Comparison of ENCODE assay signal across 8 cellular contexts in the genomic region with DNA sequence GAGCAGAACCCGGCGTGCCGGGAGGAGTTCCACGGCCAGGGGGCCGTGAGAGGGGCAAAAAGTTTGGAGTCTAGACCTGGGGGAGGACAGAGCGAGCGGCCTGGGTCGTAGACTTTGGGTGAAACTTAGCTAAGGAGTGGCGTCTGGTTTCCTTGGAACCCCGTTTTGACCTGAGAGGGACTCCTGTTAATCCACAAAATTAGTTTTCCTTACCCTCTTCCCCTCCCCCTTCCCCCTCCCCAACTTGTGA. TPM values are rescaled to one million over a fixed set of nuclear protein-coding genes. Genes with fewer than 3 reads are reported as not detected.
DNase-seq lines count a peak whose midpoint lies in the region; ATAC-seq and TF ChIP-seq lines count a peak whose summit lies in the region.

No MANE protein-coding gene starts in this region.

- CTCF ChIA-PET in AG04449 (lab: Yijun Ruan, JAX) = interaction anchor here (0.8 to 5.8 kb wide), 19 partner anchors 9 to 302 kb away, joined by 3 to 103 read pairs (median 5); no protein-coding TSS in a partner anchor

- WGBS in lower leg skin, 2 donors = 1 to 2% methylated on average over 10 of the region's 10 CpGs
- WGBS in upper lobe of left lung, 2 donors = 0% methylated on average over 9 to 10 of the region's 10 CpGs

- H3K36me3 ChIP-seq in ascending aorta = peaks cover 0 to 3% of the 10 kb centered on the region in 2 donors
- H3K36me3 ChIP-seq in upper lobe of left lung = peaks cover 0 to 6% (median 0%) of the 10 kb centered on the region in 4 donors

- POLR2A ChIA-PET in AG04449 (lab: Yijun Ruan, JAX) = interaction anchor here (0.7 to 0.8 kb wide), 2 partner anchors 16 to 168 kb away, joined by 3 to 4 read pairs; no protein-coding TSS in a partner anchor

- H3K27me3 ChIP-seq in ascending aorta (no peaks in the 10 kb centered on the region), upper lobe of left lung (no peaks in the 10 kb centered on the region)

- H3K9me3 ChIP-seq in ascending aorta = no peaks in the 10 kb centered on the region
- H3K9me3 ChIP-seq in upper lobe of left lung = no peaks in the 10 kb centered on the region

- peak overlapping the region; percentile 97 for H3K4me3 ChIP-seq in AG04449 (ENCODE audit: low read depth, low read length)
- peak overlapping the region; percentile 86 to 100 for H3K4me3 ChIP-seq in ascending aorta
- peak overlapping the region; percentile 94 for H3K4me3 ChIP-seq in lower leg skin (ENCODE audit: low read depth, poor library complexity, severe bottlenecking)
- H3K4me3 ChIP-seq in upper lobe of left lung = peak overlapping the region; percentile 63 to 99 (median 90)

- intact Hi-C loops in ascending aorta (cut with DNase I) = loop anchor here (1.0 kb wide), 2 partner anchors 51 to 204 kb away; no protein-coding TSS in a partner anchor
- intact Hi-C loops in lower leg skin (cut with DNase I; ENCODE audit: low total_unique reads) = no loop called here

- H3K27ac ChIP-seq in ascending aorta (peak overlapping the region; percentile 90 to 98), upper lobe of left lung (peak overlapping the region; percentile 91 to 99 (median 96))

- peak; percentile 6 for ATAC-seq in HG02623 (IDR thresholded peaks at IDR 0.05; ENCODE audit: unreplicated experiment)
- peak in 1 of 2 donors; percentile 30 for ATAC-seq in upper lobe of left lung (ENCODE audit: low FRiP score in 2 of 2)
- ATAC-seq in HG03045 (IDR thresholded peaks at IDR 0.05; ENCODE audit: unreplicated experiment) = no peak

- DNase-seq in AG04449 (ENCODE audit: low read depth, low spot score) (no peak), ascending aorta (ENCODE audit: low spot score in 2 of 2) (no peak), lower leg skin (ENCODE audit: low spot score in 2 of 2) (no peak), upper lobe of left lung (no peak), NCI-H345 treated with DMSO at 0.1 percent for 48 hours (lab: John Stamatoyannopoulos, UW; ENCODE audit: unreplicated experiment) (no peak)
- DNase-seq in activated CD8-positive, alpha-beta memory T cell treated with anti-CD3 and anti-CD28 coated beads for 24 hours = no peak

- TF ChIP-seq CTCF in AG04449 (IDR thresholded peaks at IDR 0.05; ENCODE audit: insufficient read depth, low read length, missing control alignments) = no peak
- no peak for TF ChIP-seq CTCF in ascending aorta (IDR thresholded peaks at IDR 0.05)
- TF ChIP-seq CTCF in lower leg skin (IDR thresholded peaks at IDR 0.05) = no peak
- TF ChIP-seq CTCF in upper lobe of left lung (IDR thresholded peaks at IDR 0.05) = no peak

- TF ChIP-seq POLR2A in lower leg skin (IDR thresholded peaks at IDR 0.05) (no peak), upper lobe of left lung (IDR thresholded peaks at IDR 0.05) (no peak)

- H3K4me1 ChIP-seq in ascending aorta (peaks cover 0 to 3% of the 10 kb centered on the region in 2 donors), upper lobe of left lung (peaks cover 8 to 26% (median 17%) of the 10 kb centered on the region in 4 donors)

- TF ChIP-seq EP300 in upper lobe of left lung (IDR thresholded peaks at IDR 0.05) = no peak

RNA-seq across cellular contexts. Expression of a gene that starts 0.6 kb away (rescaled TPM):
- 5.5 TPM for total RNA-seq in ascending aorta
- total RNA-seq in lower leg skin = 10 to 100 TPM; 10.2 to 19.2 (median 14.1) TPM
- total RNA-seq in upper lobe of left lung = 10 to 100 TPM in 5 of 6 donors, 1 to 10 TPM in 1; 8.4 to 56.5 (median 22.6) TPM

RNA-seq across cellular contexts. Expression of a gene that starts 0.7 kb away (rescaled TPM):
- 2.8 TPM for total RNA-seq in ascending aorta
- total RNA-seq in lower leg skin = 10 to 100 TPM; 10.8 to 15.2 (median 13.6) TPM
- 10 to 100 TPM in 2 of 6 donors, 1 to 10 TPM in 4; 5.2 to 12.6 (median 7.2) TPM for total RNA-seq in upper lobe of left lung
